ENCODE assay signal across 9 cellular contexts in the genomic region with DNA sequence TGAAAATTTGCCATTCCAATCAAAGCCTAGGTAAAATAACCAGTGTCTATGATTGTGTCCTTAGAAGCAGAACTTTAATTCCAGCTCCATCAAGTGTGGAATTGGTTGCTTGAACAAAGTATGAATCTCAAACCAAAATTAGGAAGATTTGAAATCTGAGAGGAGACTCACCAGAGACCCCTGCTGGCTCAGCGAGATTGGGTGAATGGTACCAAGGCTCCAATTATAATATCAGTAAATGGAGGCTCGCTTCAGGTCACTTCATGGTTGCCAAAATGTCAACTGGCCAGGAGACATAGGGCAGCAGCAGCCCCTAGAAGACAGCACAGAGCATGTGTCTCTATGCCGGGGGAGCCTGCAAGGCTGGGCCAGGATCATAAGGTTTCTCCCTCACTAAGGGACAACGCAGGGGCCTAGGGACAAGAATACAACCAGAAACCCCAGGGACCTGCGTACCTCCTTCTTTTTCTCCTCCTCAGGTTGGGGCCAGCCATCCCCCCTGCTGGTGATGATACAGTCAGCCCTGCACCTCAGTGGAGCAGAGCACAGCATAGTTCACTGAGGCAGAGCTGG. TPM values are rescaled to one million over a fixed set of nuclear protein-coding genes. Genes with fewer than 3 reads are reported as not detected.
DNase-seq lines count a peak whose midpoint lies in the region; ATAC-seq, FAIRE-seq and TF ChIP-seq lines count a peak whose summit lies in the region.
"Had no signal": no experiment of that assay in that cellular context is flagged by ENCODE, and none has a peak within 500 bp of the region (broad histone marks: within the 10 kb centered on the region; RNA-seq: fewer than 3 reads in every experiment).

No MANE protein-coding gene starts in this region.

- TF ChIP-seq POLR2A in endothelial cell of umbilical vein (IDR thresholded peaks at IDR 0.05; ENCODE audit: low read depth, low read length), result no peak

- no peaks in the 10 kb centered on the region for H3K4me1 ChIP-seq in endothelial cell of umbilical vein (ENCODE audit: control insufficient read depth, extremely low read depth, insufficient read depth, low read length)

- peaks cover 20% of the 10 kb centered on the region for H3K79me2 ChIP-seq in endothelial cell of umbilical vein (ENCODE audit: control insufficient read depth, insufficient read depth, low read length)

- H3K9me1 ChIP-seq in endothelial cell of umbilical vein (replicated peaks; ENCODE audit: control insufficient read depth, extremely low read depth, insufficient read depth, low read length), result no peaks in the 10 kb centered on the region

- H3K27ac Mint-ChIP-seq in activated T-cell treated with anti-CD3 and anti-CD28 coated beads, Interleukin-2, amount 50 U/mL, for 72 hours, result no peak overlapping the region

- intact Hi-C loops in endothelial cell of umbilical vein (cut with micrococcal nuclease), result no loop called here
- intact Hi-C loops in sciatic nerve (cut with DNase I), result no loop called here

- H2AFZ ChIP-seq in endothelial cell of umbilical vein (ENCODE audit: low read depth, low read length), result no peak overlapping the region

- dilution Hi-C loops in endothelial cell of umbilical vein (cut with MboI; ENCODE audit: extremely low pct_ligation_motif_present, low sequenced_read_pairs), result no loop called here

- DNase-seq in activated T-cell treated with anti-CD3 and anti-CD28 coated beads for 4 hours, result peak; percentile 37
- no peak for DNase-seq in activated T-cell treated with anti-CD3 and anti-CD28 coated beads, Interleukin-2, amount 50 U/mL, for 72 hours
- peak; percentile 44 for DNase-seq in T-helper 9 cell
- DNase-seq in endothelial cell of umbilical vein (ENCODE audit: low read depth, low spot score), result peak; percentile 16
- DNase-seq in stimulated activated CD8-positive, alpha-beta memory T cell treated with anti-CD3 and anti-CD28 coated beads, Interleukin-12 subunit alpha, Interleukin-12 subunit beta, amount 100 ng/mL, for 4 hours (ENCODE audit: low read depth), result peak; percentile 10
- DNase-seq in GDM1 (lab: John Stamatoyannopoulos, UW), result no peak
- no peak for DNase-seq in sciatic nerve (ENCODE audit: low spot score)
- DNase-seq in SW 1271 (lab: John Stamatoyannopoulos, UW), result no peak

- H3K4me2 ChIP-seq in endothelial cell of umbilical vein (ENCODE audit: insufficient read depth, low read length), result no peak overlapping the region

- no peak overlapping the region for H3K4me3 Mint-ChIP-seq in activated T-cell treated with anti-CD3 and anti-CD28 coated beads, Interleukin-2, amount 50 U/mL, for 72 hours

- no peak overlapping the region for H3K27ac ChIP-seq in endothelial cell of umbilical vein (ENCODE audit: insufficient read depth, low read depth, low read length)
- H3K27ac ChIP-seq: neutrophil had no signal

- H3K27me3 Mint-ChIP-seq in activated T-cell treated with anti-CD3 and anti-CD28 coated beads, Interleukin-2, amount 50 U/mL, for 72 hours (ENCODE audit: low read depth), result no peaks in the 10 kb centered on the region

- H3K9ac ChIP-seq in endothelial cell of umbilical vein (replicated peaks; ENCODE audit: extremely low read depth, insufficient read depth, low read length), result no peak overlapping the region

- no peaks in the 10 kb centered on the region for H3K36me3 ChIP-seq in endothelial cell of umbilical vein (ENCODE audit: control insufficient read depth in 2 of 2, extremely low read depth in 1 of 2, insufficient read depth in 2 of 2, low read length in 2 of 2)

- POLR2A ChIA-PET in endothelial cell of umbilical vein (lab: Charles Lee), result no interaction called here

- no TSS peak for BruUV-seq in endothelial cell of umbilical vein (replicated peaks; lab: Mats Ljungman, UMichigan)

- peaks cover 21% of the 10 kb centered on the region for H3K4me1 Mint-ChIP-seq in activated T-cell treated with anti-CD3 and anti-CD28 coated beads, Interleukin-2, amount 50 U/mL, for 72 hours (ENCODE audit: low read depth)

- H3K9me3 ChIP-seq in endothelial cell of umbilical vein (replicated peaks; ENCODE audit: control insufficient read depth, insufficient read depth, low read length), result no peaks in the 10 kb centered on the region
- H3K9me3 ChIP-seq: neutrophil had no signal

- no peak overlapping the region for H3K4me3 ChIP-seq in endothelial cell of umbilical vein (replicated peaks in 1 of 3; ENCODE audit: insufficient read depth in 1 of 3, low read depth in 1 of 3, low read length in 3 of 3)

- ATAC-seq in activated T-cell treated with anti-CD3 and anti-CD28 coated beads, Interleukin-2, amount 50 U/mL, for 72 hours (replicated peaks in 1 of 2), result no peak
- ATAC-seq in sciatic nerve, result no peak

- CTCF ChIA-PET in endothelial cell of umbilical vein (lab: Charles Lee), result interaction anchor here (0.6 to 2.8 kb wide), 3 partner anchors 10 to 1998 kb away, joined by 3 to 22 read pairs (median 4); no protein-coding TSS in a partner anchor

- H4K20me1 ChIP-seq in endothelial cell of umbilical vein (replicated peaks; ENCODE audit: control insufficient read depth, extremely low read depth, insufficient read depth, low read length), result no peaks in the 10 kb centered on the region

- H3K36me3 Mint-ChIP-seq in activated T-cell treated with anti-CD3 and anti-CD28 coated beads, Interleukin-2, amount 50 U/mL, for 72 hours (ENCODE audit: insufficient read depth in 2 of 2), result peaks cover 6 to 51% of the 10 kb centered on the region in 2 donors

- H3K27me3 ChIP-seq in endothelial cell of umbilical vein (ENCODE audit: control insufficient read depth in 2 of 2, insufficient read depth in 2 of 2, low read length in 2 of 2), result no peaks in the 10 kb centered on the region
- H3K27me3 ChIP-seq: neutrophil had no signal

- peak; percentile 22 to 52 for TF ChIP-seq CTCF in endothelial cell of umbilical vein (IDR thresholded peaks at IDR 0.05; ENCODE audit: extremely low read depth in 1 of 2, insufficient read depth in 1 of 2, low read depth in 1 of 2, low read length in 2 of 2)

- peak; percentile 55 for FAIRE-seq in endothelial cell of umbilical vein (lab: Jason Lieb, UNC)

- no peaks in the 10 kb centered on the region for H3K9me3 Mint-ChIP-seq in activated T-cell treated with anti-CD3 and anti-CD28 coated beads, Interleukin-2, amount 50 U/mL, for 72 hours

TF ChIP-seq in endothelial cell of umbilical vein, 7 proteins besides CTCF, POLR2A, EP300 and RAD21:
- no peak for TF ChIP-seq JUN (IDR thresholded peaks at IDR 0.05; ENCODE audit: borderline replicate concordance, insufficient read depth, insufficient read length, low read depth)
- TF ChIP-seq, protein P1, sequence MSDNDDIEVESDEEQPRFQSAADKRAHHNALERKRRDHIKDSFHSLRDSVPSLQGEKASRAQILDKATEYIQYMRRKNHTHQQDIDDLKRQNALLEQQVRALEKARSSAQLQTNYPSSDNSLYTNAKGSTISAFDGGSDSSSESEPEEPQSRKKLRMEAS (IDR thresholded peaks at IDR 0.05; ENCODE audit: insufficient read depth, insufficient read length), result no peak
- TF ChIP-seq EZH2 (IDR thresholded peaks at IDR 0.05; ENCODE audit: borderline replicate concordance, low read depth, low read length, severe bottlenecking), result no peak
- no peak for TF ChIP-seq GATA2 (IDR thresholded peaks at IDR 0.05; ENCODE audit: insufficient read depth, insufficient read length, low read depth, low read length)
- no peak for TF ChIP-seq MYC (IDR thresholded peaks at IDR 0.05; ENCODE audit: low read depth, low read length)
- TF ChIP-seq FOS (IDR thresholded peaks at IDR 0.05; ENCODE audit: borderline replicate concordance, insufficient read depth, low read length), result no peak
- TF ChIP-seq POLR2AphosphoS5 (IDR thresholded peaks at IDR 0.05; ENCODE audit: insufficient read depth, low read depth, low read length), result no peak

RNA-seq across cellular contexts. Expression of gene RBL1, which starts 14.0 kb away (rescaled TPM):
- total RNA-seq in activated T-cell treated with anti-CD3 and anti-CD28 coated beads, Interleukin-2, amount 50 U/mL, for 72 hours, result 10 to 100 TPM; 38.3 to 44.1 TPM
- total RNA-seq in endothelial cell of umbilical vein (16.8 and 20.1 TPM in 2 replicates), sciatic nerve (13.1 TPM)
- 2.7 and 3.1 TPM in 2 replicates for polyA plus RNA-seq in endothelial cell of umbilical vein
- 4.4 and 4.8 TPM in 2 replicates for polyA plus RNA-seq in endothelial cell of umbilical vein (2011; cell fraction: cytosol; rRNA removed)
- polyA plus RNA-seq in endothelial cell of umbilical vein (2011; cell fraction: nucleus; rRNA removed), result 4.5 and 11.3 TPM in 2 replicates
- 5.4 and 10.7 TPM in 2 replicates for polyA plus RNA-seq in endothelial cell of umbilical vein (2012)
- polyA minus RNA-seq in endothelial cell of umbilical vein, result 7.5 and 11.0 TPM in 2 replicates
- 17.2 TPM for polyA minus RNA-seq in endothelial cell of umbilical vein (2011; cell fraction: cytosol; rRNA and poly(A)+ RNA removed)
- polyA minus RNA-seq in endothelial cell of umbilical vein (2011; cell fraction: nucleus; rRNA and poly(A)+ RNA removed), result 12.3 and 17.0 TPM in 2 replicates

Comparison
In these comparisons a context has a peak if more than half of its experiments do, and no peak if none do; other contexts are left out.
1. DNase-seq: peak in activated T-cell treated with anti-CD3 and anti-CD28 coated beads for 4 hours (single experiment), T-helper 9 cell (single experiment), endothelial cell of umbilical vein (single experiment) and stimulated activated CD8-positive, alpha-beta memory T cell treated with anti-CD3 and anti-CD28 coated beads, Interleukin-12 subunit alpha, Interleukin-12 subunit beta, amount 100 ng/mL, for 4 hours (single experiment); none in activated T-cell treated with anti-CD3 and anti-CD28 coated beads, Interleukin-2, amount 50 U/mL, for 72 hours (0 of 2), GDM1 (single experiment), sciatic nerve (single experiment) and SW 1271 (0 of 2).